Comparison of ENCODE assay signal across 15 cellular contexts in genomic region chr2:172251231-172251630, GRCh38.
A peak's percentile ranks its signal among the peaks of the same experiment; 100 is the strongest.
DNase-seq lines count a peak whose midpoint lies in the region; FAIRE-seq and TF ChIP-seq lines count a peak whose summit lies in the region.
"Had no signal": no experiment of that assay in that cellular context is flagged by ENCODE, and none has a peak within 500 bp of the region (broad histone marks: within the 10 kb centered on the region; RNA-seq: fewer than 3 reads in every experiment).

No MANE protein-coding gene starts in this region.

- no peak for FAIRE-seq in GM12891 (lab: Jason Lieb, UNC)
- FAIRE-seq: HepG2 had no signal

- BruUV-seq in PC-9 (replicated peaks; lab: Mats Ljungman, UMichigan): no TSS peak

- intact Hi-C loops in PC-9 (cut with micrococcal nuclease; ENCODE audit: unreplicated experiment): loop anchor here (5.0 kb wide), 1 partner anchor 709 kb away; no protein-coding TSS in a partner anchor

- H3K4me3 ChIP-seq in PC-9: no peak overlapping the region
- no peak overlapping the region for H3K4me3 ChIP-seq in osteoblast (ENCODE audit: insufficient read depth, low read length)

- no peak overlapping the region for H3K4me2 ChIP-seq in PC-9
- peak overlapping the region; percentile 34 for H3K4me2 ChIP-seq in osteoblast (ENCODE audit: insufficient read depth, low read length)

- H3K27me3 ChIP-seq in PC-9 (ENCODE audit: insufficient read depth, low read depth) (no peaks in the 10 kb centered on the region), osteoblast (ENCODE audit: insufficient read depth, low read length) (no peaks in the 10 kb centered on the region)

- no peaks in the 10 kb centered on the region for H4K20me1 ChIP-seq in PC-9 (ENCODE audit: insufficient read depth)
- no peaks in the 10 kb centered on the region for H4K20me1 ChIP-seq in osteoblast (ENCODE audit: insufficient read depth, low read length)

- no peaks in the 10 kb centered on the region for H3K9me2 ChIP-seq in PC-9 (ENCODE audit: insufficient read depth)

- H2AFZ ChIP-seq in PC-9 (no peak overlapping the region), osteoblast (ENCODE audit: low read length) (no peak overlapping the region)

- H3K4me1 ChIP-seq in PC-9 (replicated peaks; ENCODE audit: insufficient read depth) (peaks cover 84% of the 10 kb centered on the region), osteoblast (ENCODE audit: insufficient read depth, low read length) (peaks cover 47% of the 10 kb centered on the region)

- TF ChIP-seq POLR2A in GM12891 (IDR thresholded peaks at IDR 0.05; ENCODE audit: low read depth, low read length): no peak

- CTCF ChIA-PET in PC-9 (lab: Charles Lee): no interaction called here

- TF ChIP-seq CTCF in PC-9 (conservative IDR thresholded peaks at IDR 0.05) (no peak), osteoblast (IDR thresholded peaks at IDR 0.05; ENCODE audit: extremely low read depth, low read depth, low read length) (no peak)

- DNase-seq in EL: peak; percentile 65
- no peak for DNase-seq in PC-9
- DNase-seq in epithelial cell of prostate (ENCODE audit: low read depth, low spot score): no peak
- DNase-seq in osteoblast (ENCODE audit: insufficient read length, low spot score, missing footprints): peak; percentile 83
- DNase-seq in NCI-H446 (lab: John Stamatoyannopoulos, UW): no peak
- no peak for DNase-seq in germinal center (ENCODE audit: low spot score)
- no peak for DNase-seq in GM12891 (ENCODE audit: insufficient read length, low spot score)
- no peak for DNase-seq in SHP77 treated with DMSO at 0.1 percent for 48 hours (lab: John Stamatoyannopoulos, UW)
- DNase-seq: activated CD8-positive, alpha-beta memory T cell treated with anti-CD3 and anti-CD28 coated beads, Interleukin-2, amount 50 U/mL, for 4 hours; activated naive CD8-positive, alpha-beta T cell treated with anti-CD3 and anti-CD28 coated beads, Interleukin-2, amount 10 ng/mL, durations not matched to agents 7 days and 5 days; CD8-positive, alpha-beta memory T cell; NCI-H1105 treated with DMSO at 0.1 percent for 48 hours; NCI-H748 treated with DMSO at 0.1 percent for 48 hours; retina had no signal

- H3K36me3 ChIP-seq in PC-9 (ENCODE audit: low read depth): no peaks in the 10 kb centered on the region
- no peaks in the 10 kb centered on the region for H3K36me3 ChIP-seq in osteoblast (ENCODE audit: insufficient read depth, low read length)

- 0 out of 2 replicates have a peak, but pooled peaks cover 4% of the 10 kb centered on the region for H3K9me3 ChIP-seq in PC-9 (ENCODE audit: insufficient read depth, low read depth)
- H3K9me3 ChIP-seq in osteoblast (ENCODE audit: low read depth, low read length): no peaks in the 10 kb centered on the region

- H3K79me2 ChIP-seq in PC-9 (ENCODE audit: low read depth): no peaks in the 10 kb centered on the region
- H3K79me2 ChIP-seq in osteoblast (ENCODE audit: insufficient read depth, low read length): no peaks in the 10 kb centered on the region

- POLR2A ChIA-PET in PC-9 (lab: Charles Lee; ENCODE audit: unreplicated experiment): interaction anchor here (0.5 to 0.7 kb wide), 2 partner anchors 173 to 191 kb away, joined by 6 to 23 read pairs; no protein-coding TSS in a partner anchor

- H3K27ac ChIP-seq in PC-9: peak overlapping the region; percentile 70; the same call in 1 of the 2 replicates
- H3K27ac ChIP-seq in epithelial cell of prostate: peak overlapping the region; percentile 99
- peak overlapping the region; percentile 45 for H3K27ac ChIP-seq in osteoblast (ENCODE audit: low read depth, low read length)

- H3F3A ChIP-seq in PC-9 (ENCODE audit: insufficient read depth, low read depth): peaks cover 73% of the 10 kb centered on the region

TF ChIP-seq in GM12891, 5 proteins besides CTCF, POLR2A, EP300 and RAD21:
- TF ChIP-seq PAX5 (IDR thresholded peaks at IDR 0.05; ENCODE audit: insufficient read depth, low read length, severe bottlenecking) (no peak), POU2F2 (IDR thresholded peaks at IDR 0.05; ENCODE audit: low read depth, low read length) (no peak), TAF1 (IDR thresholded peaks at IDR 0.05; ENCODE audit: low read depth, low read length) (no peak), POLR2AphosphoS5 (IDR thresholded peaks at IDR 0.05; ENCODE audit: low read depth, low read length) (no peak), SPI1 (IDR thresholded peaks at IDR 0.05; ENCODE audit: low read depth, low read length) (no peak)

Comparison
In these comparisons a context has a peak if more than half of its experiments do, and no peak if none do; other contexts are left out.
1. DNase-seq: peak in EL (single experiment) and osteoblast (single experiment); none in PC-9 (0 of 2), epithelial cell of prostate (single experiment), NCI-H446 (0 of 2), germinal center (single experiment), GM12891 (single experiment) and SHP77 treated with DMSO at 0.1 percent for 48 hours (single experiment).
2. H3K27ac ChIP-seq: peak in every context shown above with its lines; median percentile 99 in epithelial cell of prostate; 70 in PC-9; 45 in osteoblast.